19 cellular contexts compared by ENCODE assay signal in genomic region chr10:51035344-51035743, GRCh38. TPM values are rescaled to one million over a fixed set of nuclear protein-coding genes. Genes with fewer than 3 reads are reported as not detected.
DNase-seq lines count a peak whose midpoint lies in the region; ATAC-seq and TF ChIP-seq lines count a peak whose summit lies in the region.
"Had no signal": no experiment of that assay in that cellular context is flagged by ENCODE, and none has a peak within 500 bp of the region (broad histone marks: within the 10 kb centered on the region; RNA-seq: fewer than 3 reads in every experiment).

No MANE protein-coding gene starts in this region.

- POLR2A ChIA-PET in MCF 10A (lab: Yijun Ruan, JAX): interaction anchor here (0.6 kb wide), 1 partner anchor 1756 kb away, joined by 3 read pairs; no protein-coding TSS in a partner anchor
- POLR2A ChIA-PET in activated CD4-positive, alpha-beta T cell treated with anti-CD3 and anti-CD28 coated beads, Interleukin-2, amount 10 ng/mL, durations not matched to agents 7 days and 5 days (lab: Charles Lee): no interaction called here

- no peaks in the 10 kb centered on the region for H3K4me1 Mint-ChIP-seq in MCF 10A (ENCODE audit: insufficient read depth, unreplicated experiment)
- no peaks in the 10 kb centered on the region for H3K4me1 Mint-ChIP-seq in activated CD4-positive, alpha-beta T cell treated with anti-CD3 and anti-CD28 coated beads, Interleukin-2, amount 10 ng/mL, durations not matched to agents 7 days and 5 days
- H3K4me1 Mint-ChIP-seq: CD4-positive, CD25-positive, alpha-beta regulatory T cell had no signal

- TF ChIP-seq POLR2A in lower leg skin (IDR thresholded peaks at IDR 0.05): no peak

- H3K9me3 Mint-ChIP-seq in MCF 10A (ENCODE audit: unreplicated experiment): no peaks in the 10 kb centered on the region
- no peaks in the 10 kb centered on the region for H3K9me3 Mint-ChIP-seq in activated CD4-positive, alpha-beta T cell treated with anti-CD3 and anti-CD28 coated beads, Interleukin-2, amount 10 ng/mL, durations not matched to agents 7 days and 5 days

- peak overlapping the region; percentile 8 for H2AFZ ChIP-seq in parathyroid adenoma

- H3K4me2 ChIP-seq in parathyroid adenoma (ENCODE audit: low read length): peak overlapping the region; percentile 2
- H3K4me2 ChIP-seq: BLaER1 had no signal

- no peak overlapping the region for H3K4me3 ChIP-seq in parathyroid adenoma (ENCODE audit: low read depth, low read length)
- no peak overlapping the region for H3K4me3 ChIP-seq in lower leg skin (ENCODE audit: low read depth, poor library complexity, severe bottlenecking)
- H3K4me3 ChIP-seq: BLaER1 had no signal

- H3K9ac ChIP-seq in parathyroid adenoma: no peak overlapping the region
- H3K9ac ChIP-seq: BLaER1 had no signal

- H3K27ac Mint-ChIP-seq in MCF 10A (ENCODE audit: low read depth, unreplicated experiment): no peak overlapping the region
- H3K27ac Mint-ChIP-seq in activated CD4-positive, alpha-beta T cell treated with anti-CD3 and anti-CD28 coated beads, Interleukin-2, amount 10 ng/mL, durations not matched to agents 7 days and 5 days: no peak overlapping the region
- H3K27ac Mint-ChIP-seq: CD4-positive, CD25-positive, alpha-beta regulatory T cell had no signal

- CTCF ChIA-PET in MCF 10A (lab: Yijun Ruan, JAX): no interaction called here
- CTCF ChIA-PET in activated CD4-positive, alpha-beta T cell treated with anti-CD3 and anti-CD28 coated beads, Interleukin-2, amount 10 ng/mL, durations not matched to agents 7 days and 5 days (lab: Charles Lee): no interaction called here

- H3K36me3 Mint-ChIP-seq in MCF 10A (ENCODE audit: insufficient read depth, unreplicated experiment): no peaks in the 10 kb centered on the region
- H3K36me3 Mint-ChIP-seq in activated CD4-positive, alpha-beta T cell treated with anti-CD3 and anti-CD28 coated beads, Interleukin-2, amount 10 ng/mL, durations not matched to agents 7 days and 5 days (ENCODE audit: low read depth): no peaks in the 10 kb centered on the region
- H3K36me3 Mint-ChIP-seq: CD4-positive, CD25-positive, alpha-beta regulatory T cell had no signal

- H3K4me1 ChIP-seq in parathyroid adenoma: peaks cover 19% of the 10 kb centered on the region
- H3K4me1 ChIP-seq: BLaER1 had no signal

- intact Hi-C loops in MCF 10A (cut with micrococcal nuclease) (no loop called here), lower leg skin (cut with DNase I; ENCODE audit: low total_unique reads) (no loop called here)

- peaks cover 26% of the 10 kb centered on the region for H3K27me3 Mint-ChIP-seq in MCF 10A (ENCODE audit: insufficient read depth, unreplicated experiment)
- H3K27me3 Mint-ChIP-seq in activated CD4-positive, alpha-beta T cell treated with anti-CD3 and anti-CD28 coated beads, Interleukin-2, amount 10 ng/mL, durations not matched to agents 7 days and 5 days: no peaks in the 10 kb centered on the region

- no peak overlapping the region for H3K4me3 Mint-ChIP-seq in MCF 10A (ENCODE audit: unreplicated experiment)
- H3K4me3 Mint-ChIP-seq in activated CD4-positive, alpha-beta T cell treated with anti-CD3 and anti-CD28 coated beads, Interleukin-2, amount 10 ng/mL, durations not matched to agents 7 days and 5 days: no peak overlapping the region
- H3K4me3 Mint-ChIP-seq: CD4-positive, CD25-positive, alpha-beta regulatory T cell had no signal

- in situ Hi-C loops in T47D (cut with HindIII; ENCODE audit: low pct_unique_long_range_greater_than_20kb, low sequenced_read_pairs): no loop called here

- no peaks in the 10 kb centered on the region for H3K9me3 ChIP-seq in parathyroid adenoma (ENCODE audit: control insufficient read depth, low read length)
- H3K9me3 ChIP-seq: BLaER1 had no signal

- DNase-seq in T47D (ENCODE audit: low read depth in 1 of 2, low spot score in 1 of 2): peak; percentile 12 to 90
- DNase-seq in MCF 10A (ENCODE audit: unreplicated experiment): no peak
- no peak for DNase-seq in NCI-H146 treated with DMSO at 0.1 percent for 48 hours (lab: John Stamatoyannopoulos, UW; ENCODE audit: unreplicated experiment)
- no peak for DNase-seq in activated CD4-positive, alpha-beta T cell treated with anti-CD3 and anti-CD28 coated beads, Interleukin-2, amount 10 ng/mL, durations not matched to agents 7 days and 5 days
- no peak for DNase-seq in lower leg skin (ENCODE audit: low spot score in 2 of 2)
- DNase-seq: CD4-positive, CD25-positive, alpha-beta regulatory T cell; Karpas-422; NCI-H1092 treated with DMSO at 0.1 percent for 48 hours; NCI-H1436; NCI-H187 treated with DMSO at 0.1 percent for 48 hours; NCI-H446; NCI-H524 treated with DMSO at 0.1 percent for 48 hours; NCI-H774; PC-3 had no signal

- no peak for TF ChIP-seq CTCF in MCF 10A (IDR thresholded peaks at IDR 0.05; ENCODE audit: unreplicated experiment)
- TF ChIP-seq CTCF in parathyroid adenoma (IDR thresholded peaks at IDR 0.05): no peak
- no peak for TF ChIP-seq CTCF in lower leg skin (IDR thresholded peaks at IDR 0.05)

- 72 to 74% methylated on average over 4 of the region's 4 CpGs for WGBS in lower leg skin, 2 donors

- peak overlapping the region; percentile 31 for H3K27ac ChIP-seq in parathyroid adenoma
- H3K27ac ChIP-seq: BLaER1 had no signal

- H3K36me3 ChIP-seq in parathyroid adenoma (ENCODE audit: control insufficient read depth, insufficient read depth, low read length): no peaks in the 10 kb centered on the region
- H3K36me3 ChIP-seq: BLaER1 had no signal

- no TSS peak for BruUV-seq in MCF 10A (replicated peaks; lab: Mats Ljungman, UMichigan)

- H3K79me2 ChIP-seq in parathyroid adenoma: no peaks in the 10 kb centered on the region

- peak; percentile 67 for ATAC-seq in esophagus mucosa
- ATAC-seq: HepG2, PC-3, Right ventricle myocardium inferior had no signal

- no peaks in the 10 kb centered on the region for H3K27me3 ChIP-seq in parathyroid adenoma (ENCODE audit: control insufficient read depth, insufficient read depth, low read length)
- H3K27me3 ChIP-seq: BLaER1 had no signal

RNA-seq across cellular contexts. Expression of gene PRKG1, which starts 38.9 kb away (rescaled TPM):
- 0.09 and 0.10 TPM in 2 replicates for total RNA-seq in MCF 10A (2022)
- 0.80 TPM for total RNA-seq in esophagus mucosa
- not detected for total RNA-seq in activated CD4-positive, alpha-beta T cell treated with anti-CD3 and anti-CD28 coated beads, Interleukin-2, amount 10 ng/mL, durations not matched to agents 7 days and 5 days
- 1 to 10 TPM in 3 of 4 donors, under 1 TPM in 1; 0.63 to 4.3 (median 2.1) TPM for total RNA-seq in lower leg skin
- total RNA-seq: HepG2 had no signal

Comparison
In these comparisons a context has a peak if more than half of its experiments do, and no peak if none do; other contexts are left out.
1. DNase-seq: peak in T47D (2 of 2); none in MCF 10A (single experiment), NCI-H146 treated with DMSO at 0.1 percent for 48 hours (single experiment), activated CD4-positive, alpha-beta T cell treated with anti-CD3 and anti-CD28 coated beads, Interleukin-2, amount 10 ng/mL, durations not matched to agents 7 days and 5 days (single experiment) and lower leg skin (0 of 2).